21 cellular contexts compared by ENCODE assay signal in the genomic region with DNA sequence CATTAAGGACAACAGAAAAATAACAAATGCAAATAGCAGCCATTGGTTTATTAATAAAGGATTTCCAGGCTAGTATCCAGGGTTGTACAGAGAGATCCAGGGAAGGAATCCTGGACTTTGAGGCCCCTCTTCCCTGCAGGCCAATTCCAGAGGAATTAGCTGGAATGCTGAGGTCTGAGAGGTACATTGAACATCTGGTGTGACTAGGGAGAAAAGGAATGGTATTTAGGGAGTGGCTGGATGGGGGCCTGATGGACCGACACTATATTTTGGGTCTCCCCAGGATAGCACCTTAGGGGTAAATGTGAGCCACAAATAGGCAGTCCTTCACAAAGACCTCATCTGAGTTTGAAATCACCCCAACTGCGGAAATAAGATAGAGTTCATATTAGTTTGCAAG.
"Had no signal": no experiment of that assay in that cellular context is flagged by ENCODE, and none has a peak within 500 bp of the region (broad histone marks: within the 10 kb centered on the region; RNA-seq: fewer than 3 reads in every experiment).

No MANE protein-coding gene starts in this region.

- H3K4me1 ChIP-seq: SJSA1 had no signal

- DNase-seq: IMR-90, Karpas-422, KG1, MG63, NCI-H1092 treated with DMSO at 0.1 percent for 48 hours, NCI-H1436, NCI-H187, NCI-H2029, NCI-H2081 treated with DMSO at 0.1 percent for 48 hours, NCI-H2171, NCI-H226, NCI-H446, NCI-H510A, NCI-H524 treated with DMSO at 0.1 percent for 48 hours, NCI-H69, NCI-H774, Right ventricle myocardium superior, SIG-M5 had no signal

- ATAC-seq: HepG2 had no signal

- H3K27ac ChIP-seq: SJSA1, SK-N-MC had no signal

- H3K9me3 ChIP-seq: MG63, SJSA1 had no signal

- H3K36me3 ChIP-seq: MG63, SJSA1 had no signal

- H3K4me3 ChIP-seq: MG63, SJSA1, SK-N-MC had no signal

- H3K27me3 ChIP-seq: MG63, SJSA1 had no signal
